7 cellular contexts compared by ENCODE assay signal in genomic region chr14:58072288-58073071, GRCh38.
DNase-seq lines count a peak whose midpoint lies in the region; ATAC-seq, FAIRE-seq and TF ChIP-seq lines count a peak whose summit lies in the region.

No MANE protein-coding gene starts in this region.

- no peaks in the 10 kb centered on the region for H4K20me1 ChIP-seq in SK-N-SH (ENCODE audit: insufficient read depth)

- ATAC-seq in HG02610 (IDR thresholded peaks at IDR 0.05; ENCODE audit: unreplicated experiment) = peak; percentile 77

- peak; percentile 96 for FAIRE-seq in islet of Langerhans (lab: Jason Lieb, UNC)

- no peak overlapping the region for H3K9ac ChIP-seq in SK-N-SH

- POLR2A ChIA-PET in SK-N-SH (lab: Yijun Ruan, JAX) = no interaction called here

- no peak for TF ChIP-seq EP300 in SK-N-SH (IDR thresholded peaks at IDR 0.05; ENCODE audit: borderline replicate concordance in 1 of 2, low read depth in 1 of 2, low read length in 1 of 2)

- no peaks in the 10 kb centered on the region for H3K79me2 ChIP-seq in SK-N-SH (ENCODE audit: insufficient read depth)

- H3K9me2 ChIP-seq in SK-N-SH = no peaks in the 10 kb centered on the region

- H3K36me3 ChIP-seq in SK-N-SH (replicated peaks in 1 of 2; ENCODE audit: control insufficient read depth in 1 of 2, insufficient read depth in 2 of 2, low read length in 1 of 2) (no peaks in the 10 kb centered on the region), breast epithelium (no peaks in the 10 kb centered on the region)

- no peak for TF ChIP-seq POLR2A in breast epithelium (IDR thresholded peaks at IDR 0.05)

- TF ChIP-seq CTCF in GM12865 (IDR thresholded peaks at IDR 0.05; ENCODE audit: insufficient read depth, low read depth, low read length, missing control alignments) (peak; percentile 64), SK-N-SH (IDR thresholded peaks at IDR 0.05) (peak; percentile 86), breast epithelium (IDR thresholded peaks at IDR 0.05) (peak in 2 of 3 donors; percentile 45 to 59)

- peaks cover 2% of the 10 kb centered on the region; the same call in 1 of the 2 replicates for H3K27me3 ChIP-seq in SK-N-SH (ENCODE audit: insufficient read depth)
- no peaks in the 10 kb centered on the region for H3K27me3 ChIP-seq in breast epithelium

- peak overlapping the region; percentile 76; the same call in 1 of the 2 replicates for H2AFZ ChIP-seq in SK-N-SH (ENCODE audit: low read depth)

- H3K4me3 ChIP-seq in GM12865 (ENCODE audit: low read depth, low read length) = no peak overlapping the region
- peak overlapping the region; percentile 14 to 31; a peak in 2 of 4 replicates for H3K4me3 ChIP-seq in SK-N-SH (ENCODE audit: low read depth in 2 of 2, low read length in 1 of 2)
- H3K4me3 ChIP-seq in breast epithelium = peak overlapping the region in 2 of 3 donors; percentile 36 to 52

- 7% methylated on average over 17 of the region's 17 CpGs for WGBS in SK-N-SH (ENCODE audit: low lambda C conversion rate)

- peak; percentile 79 for TF ChIP-seq RAD21 in SK-N-SH (IDR thresholded peaks at IDR 0.05; ENCODE audit: low read length)

- H3K4me2 ChIP-seq in SK-N-SH = peak overlapping the region; percentile 65; the same call in 1 of the 2 replicates

- H3K9me3 ChIP-seq in SK-N-SH (no peaks in the 10 kb centered on the region), breast epithelium (no peaks in the 10 kb centered on the region)

- peaks cover 4% of the 10 kb centered on the region for H3F3A ChIP-seq in SK-N-SH (replicated peaks; ENCODE audit: insufficient read depth)

- intact Hi-C loops in breast epithelium (cut with DNase I; ENCODE audit: low total_unique reads) = no loop called here

- H3K27ac ChIP-seq in SK-N-SH (ENCODE audit: low read depth in 2 of 2, low read length in 1 of 2) (no peak overlapping the region), breast epithelium (no peak overlapping the region)

- H3K4me1 ChIP-seq in SK-N-SH (ENCODE audit: control insufficient read depth in 1 of 2, insufficient read depth in 2 of 2, low read depth in 1 of 2, low read length in 1 of 2) (peaks cover 0 to 8% of the 10 kb centered on the region in 2 experiments; a peak in 1 of 4 replicates), breast epithelium (no peaks in the 10 kb centered on the region)

- CTCF ChIA-PET in SK-N-SH (lab: Yijun Ruan, JAX) = interaction anchor here (0.7 to 3.4 kb wide), 22 partner anchors 9 to 872 kb away, joined by 3 to 25 read pairs (median 4); no protein-coding TSS in a partner anchor

- DNase-seq in GM12865 (ENCODE audit: low read depth) (peak; percentile 78), NCI-H1092 treated with DMSO at 0.1 percent for 48 hours (lab: John Stamatoyannopoulos, UW) (peak; percentile 88), SK-N-SH (peak; percentile 46), breast epithelium (ENCODE audit: low spot score in 2 of 2) (no peak)
- peak in 3 of 4 experiments; percentile 9 to 11 (median 9) for DNase-seq in stimulated activated CD4-positive, alpha-beta T cell treated with anti-CD3 and anti-CD28 coated beads, Interleukin-1b, Interleukin-23, amount 100 ng/mL, for 24 hours (ENCODE audit: low read depth in 4 of 4, low spot score in 1 of 4)

TF ChIP-seq in SK-N-SH, 30 proteins besides CTCF, POLR2A, EP300 and RAD21:
- TF ChIP-seq JUND (IDR thresholded peaks at IDR 0.05) = no peak
- TF ChIP-seq SMC3 (IDR thresholded peaks at IDR 0.05; ENCODE audit: low read depth, low read length) = peak; percentile 41
TF ChIP-seq in SK-N-SH: peak in this region for 1.

Comparison
In these comparisons a context has a peak if more than half of its experiments do, and no peak if none do; other contexts are left out.
1. DNase-seq: peak in GM12865 (single experiment), NCI-H1092 treated with DMSO at 0.1 percent for 48 hours (single experiment), SK-N-SH (single experiment) and stimulated activated CD4-positive, alpha-beta T cell treated with anti-CD3 and anti-CD28 coated beads, Interleukin-1b, Interleukin-23, amount 100 ng/mL, for 24 hours (3 of 4); none in breast epithelium (0 of 2).
2. Peak in every context shown above with its lines, with median percentiles within 50 percentile points of each other: CTCF ChIP-seq.